ENCODE assay signal across 8 cellular contexts in the genomic region with DNA sequence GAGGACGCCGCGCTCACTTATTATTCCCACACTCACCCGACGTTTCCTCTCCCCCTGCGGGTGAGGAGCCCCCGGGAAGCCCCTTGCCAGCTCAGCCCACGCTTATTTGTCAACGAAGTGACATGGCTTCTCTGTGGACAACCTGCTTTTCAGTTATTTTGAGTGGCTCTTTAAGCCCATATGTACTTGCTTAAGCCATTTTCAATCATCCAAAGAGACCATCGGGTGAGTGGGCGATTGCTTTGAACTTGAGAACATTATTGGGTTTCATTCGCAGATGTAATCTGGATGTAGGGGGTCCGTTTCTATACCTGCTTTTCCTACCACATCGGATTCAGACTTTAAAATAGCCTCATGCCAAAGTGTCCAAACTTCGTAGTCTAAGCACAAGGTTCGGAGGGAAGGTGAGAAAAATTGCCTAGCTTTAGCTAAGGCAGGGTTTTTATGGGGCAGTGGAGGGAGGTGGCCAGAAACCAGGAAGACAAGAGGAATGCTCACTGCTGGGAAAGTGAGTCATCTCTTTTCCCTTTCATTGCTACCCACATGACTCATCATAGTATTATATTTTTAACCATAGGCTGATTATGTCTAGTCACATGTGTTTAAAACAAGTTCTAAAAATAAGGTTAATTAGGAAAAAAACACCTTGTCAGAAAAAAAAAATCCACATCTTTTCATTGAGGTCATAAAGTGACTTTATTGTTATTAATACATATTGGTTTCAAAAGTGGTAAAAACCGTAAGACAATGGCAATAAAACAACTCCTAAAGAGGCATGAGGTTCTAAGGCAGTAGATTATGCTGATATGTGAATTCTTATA.
DNase-seq lines count a peak whose midpoint lies in the region; ATAC-seq and TF ChIP-seq lines count a peak whose summit lies in the region.

No MANE protein-coding gene starts in this region.

- H4K5ac ChIP-seq in H9 (ENCODE audit: insufficient read length, low read depth, low read length) = no peak overlapping the region

- no peak overlapping the region for H3K4me2 ChIP-seq in H9 (ENCODE audit: insufficient read depth, insufficient read length, low read length)

- H3K4me3 ChIP-seq in heart right ventricle (no peak overlapping the region), right cardiac atrium (ENCODE audit: low read length) (no peak overlapping the region), tibial nerve (peak overlapping the region in 2 of 4 donors; percentile 5 to 28)

- H3K27me3 ChIP-seq in heart right ventricle (no peaks in the 10 kb centered on the region), right cardiac atrium (ENCODE audit: control insufficient read depth, insufficient read depth) (no peaks in the 10 kb centered on the region), tibial nerve (no peaks in the 10 kb centered on the region), H9 (ENCODE audit: insufficient read depth, low read length) (no peaks in the 10 kb centered on the region)

- TF ChIP-seq EP300 in tibial nerve (IDR thresholded peaks at IDR 0.05) = peak in 1 of 2 donors; percentile 76

- H3K56ac ChIP-seq in H9 (ENCODE audit: insufficient read length, low read depth, low read length) = no peak overlapping the region

- no peak overlapping the region for H4K8ac ChIP-seq in H9 (replicated peaks; ENCODE audit: insufficient read length, low read depth, low read length)

- H3K79me2 ChIP-seq in H9 (ENCODE audit: insufficient read depth, low read length) = no peaks in the 10 kb centered on the region

- H2BK12ac ChIP-seq in H9 (ENCODE audit: insufficient read length, low read depth, low read length) = no peak overlapping the region

- H2BK20ac ChIP-seq in H9 (ENCODE audit: low read depth, low read length, poor library complexity, severe bottlenecking) = no peak overlapping the region

- TF ChIP-seq CTCF in heart right ventricle (IDR thresholded peaks at IDR 0.05) (no peak), tibial nerve (IDR thresholded peaks at IDR 0.05) (no peak), H9 (conservative IDR thresholded peaks at IDR 0.05) (no peak)

- H3K4me3 Mint-ChIP-seq in H9 = no peak overlapping the region

- no peak overlapping the region for H3K23ac ChIP-seq in H9 (ENCODE audit: insufficient read length, low read depth, low read length)

- no peak overlapping the region for H2BK120ac ChIP-seq in H9 (ENCODE audit: low read depth, low read length, poor library complexity, severe bottlenecking)

- no peak overlapping the region for H3K14ac ChIP-seq in H9 (ENCODE audit: insufficient read depth, low read length)

- no peak overlapping the region for H3T11ph ChIP-seq in H9 (ENCODE audit: low read length)

- TF ChIP-seq POLR2A in tibial nerve (IDR thresholded peaks at IDR 0.05) = no peak

- H3K27me3 Mint-ChIP-seq in H9 (ENCODE audit: low read depth) = no peaks in the 10 kb centered on the region

- H3K9ac ChIP-seq in H9 (ENCODE audit: extremely low read depth, insufficient read length, low read length) = no peak overlapping the region

- no peak overlapping the region for H2BK15ac ChIP-seq in H9 (ENCODE audit: low read depth, low read length)

- H2AFZ ChIP-seq in H9 (ENCODE audit: low read length) = no peak overlapping the region

- H3K18ac ChIP-seq in H9 (ENCODE audit: insufficient read length, low read depth, low read length) = no peak overlapping the region

- H3K4me1 ChIP-seq in heart right ventricle = peaks cover 0 to 25% (median 3%) of the 10 kb centered on the region in 9 donors
- H3K4me1 ChIP-seq in right cardiac atrium (ENCODE audit: control insufficient read depth, insufficient read depth, low read length) = peaks cover 5% of the 10 kb centered on the region
- peaks cover 0 to 31% (median 4%) of the 10 kb centered on the region in 4 donors for H3K4me1 ChIP-seq in tibial nerve
- H3K4me1 ChIP-seq in H9 (ENCODE audit: insufficient read depth, low read length) = no peaks in the 10 kb centered on the region; the same call in 1 of the 2 replicates

- H2AK5ac ChIP-seq in H9 (ENCODE audit: insufficient read length, low read length) = no peak overlapping the region

- peaks cover 10% of the 10 kb centered on the region in 2 experiments; a peak in 3 of 4 replicates for H3K4me1 Mint-ChIP-seq in H9

- H4K91ac ChIP-seq in H9 (ENCODE audit: insufficient read length, low read depth, low read length) = no peak overlapping the region

- H2BK5ac ChIP-seq in H9 (ENCODE audit: insufficient read length, low read length) = no peak overlapping the region

- H3K79me1 ChIP-seq in H9 (ENCODE audit: insufficient read depth, low read depth, low read length, poor library complexity, severe bottlenecking) = no peaks in the 10 kb centered on the region

- no peak overlapping the region for H3K4ac ChIP-seq in H9 (ENCODE audit: low read depth, low read length)

- H3K27ac ChIP-seq in heart right ventricle (peak overlapping the region in 7 of 10 donors; percentile 9 to 74 (median 37)), right cardiac atrium (ENCODE audit: low read length) (no peak overlapping the region), tibial nerve (peak overlapping the region in 3 of 4 donors; percentile 57 to 88 (median 65)), H9 (ENCODE audit: insufficient read length, low read depth, low read length) (no peak overlapping the region)

- no peaks in the 10 kb centered on the region for H3K36me3 Mint-ChIP-seq in H9 (ENCODE audit: insufficient read depth in 1 of 3, low read depth in 3 of 3)

- no peaks in the 10 kb centered on the region for H3K36me3 ChIP-seq in heart right ventricle
- H3K36me3 ChIP-seq in tibial nerve = no peaks in the 10 kb centered on the region

- 80 to 81% methylated on average over 17 of the region's 17 CpGs for WGBS in heart right ventricle, 2 donors
- 73% methylated on average over 17 of the region's 17 CpGs for WGBS in right cardiac atrium
- 28 to 33% methylated on average over 17 of the region's 17 CpGs for WGBS in tibial nerve, 2 donors
- no CpG with 5 or more reads among the region's 17 CpGs for WGBS in H9 (ENCODE audit: extremely low coverage, insufficient read length, low lambda C conversion rate)

- H3K9me3 ChIP-seq in heart right ventricle (no peaks in the 10 kb centered on the region), right cardiac atrium (ENCODE audit: control insufficient read depth, low read length) (no peaks in the 10 kb centered on the region), tibial nerve (no peaks in the 10 kb centered on the region), H9 (ENCODE audit: control insufficient read depth, low read depth, low read length) (no peaks in the 10 kb centered on the region)

- no peaks in the 10 kb centered on the region for H4K20me1 ChIP-seq in H9 (ENCODE audit: control insufficient read depth, insufficient read depth, insufficient read length)

- ATAC-seq in heart right ventricle (peak in 4 of 8 donors; percentile 82 to 89 (median 84)), right cardiac atrium (peak; percentile 62 to 96), GM19351 (IDR thresholded peaks at IDR 0.05; ENCODE audit: unreplicated experiment) (no peak)

- no peaks in the 10 kb centered on the region for H3K9me3 Mint-ChIP-seq in H9

- no peak for DNase-seq in heart right ventricle
- no peak for DNase-seq in cardiac septum (ENCODE audit: low spot score)
- DNase-seq in SW 1271 (lab: John Stamatoyannopoulos, UW) = peak; percentile 57 to 91
- DNase-seq in right cardiac atrium = peak in 2 of 3 donors; percentile 45 to 51
- peak in 1 of 2 donors; percentile 13 for DNase-seq in tibial nerve (ENCODE audit: low spot score in 2 of 2)
- DNase-seq in HUDEP-2 (lab: John Stamatoyannopoulos, UW; ENCODE audit: unreplicated experiment in 76 of 76) = no peak
- DNase-seq in H9 = no peak

- H3K27ac Mint-ChIP-seq in H9 = 0 out of 7 replicates have a peak overlapping the region, but pooled peaks of 1 of the 3 experiments have one; percentile 31

- no peaks in the 10 kb centered on the region for H3K23me2 ChIP-seq in H9 (ENCODE audit: insufficient read length, low read depth, low read length, poor library complexity, severe bottlenecking)

- intact Hi-C loops in heart right ventricle (cut with DNase I) = loop anchor here in 1 of 10 donors (10.0 kb wide), 1 partner anchor 63 kb away; no protein-coding TSS in a partner anchor
- intact Hi-C loops in cardiac septum (cut with DNase I) = no loop called here
- intact Hi-C loops in right cardiac atrium (cut with DNase I) = no loop called here

Comparison
In these comparisons a context has a peak if more than half of its experiments do, and no peak if none do; other contexts are left out.
1. DNase-seq: peak in SW 1271 (2 of 2) and right cardiac atrium (2 of 3); none in heart right ventricle (0 of 2), cardiac septum (single experiment), HUDEP-2 (0 of 76) and H9 (single experiment).
2. H3K27ac ChIP-seq: peak in heart right ventricle (7 of 10) and tibial nerve (3 of 4); none in right cardiac atrium (single experiment) and H9 (single experiment).